ENCODE assay signal across 1 cellular context in genomic region chr1:150065184-150065871, GRCh38.
TF ChIP-seq lines count a peak whose summit lies in the region.

No MANE protein-coding gene starts in this region.

TF ChIP-seq in HEK293T, 16 proteins besides CTCF, POLR2A, EP300 and RAD21 (continued from another document):
- no peak for TF ChIP-seq FOXM1 (IDR thresholded peaks at IDR 0.05; ENCODE audit: borderline replicate concordance)
- no peak for TF ChIP-seq LEF1 (IDR thresholded peaks at IDR 0.05; ENCODE audit: borderline replicate concordance)
- TF ChIP-seq FOXK2 (IDR thresholded peaks at IDR 0.05) = no peak
- TF ChIP-seq ARNT (IDR thresholded peaks at IDR 0.05) = no peak
- no peak for TF ChIP-seq SUZ12 (IDR thresholded peaks at IDR 0.05)
- no peak for TF ChIP-seq CTBP1 (IDR thresholded peaks at IDR 0.05; ENCODE audit: borderline replicate concordance)
- TF ChIP-seq NFRKB (IDR thresholded peaks at IDR 0.05) = no peak
- TF ChIP-seq HDGF (IDR thresholded peaks at IDR 0.05; ENCODE audit: borderline replicate concordance) = no peak
- no peak for TF ChIP-seq BHLHE40 (IDR thresholded peaks at IDR 0.05; ENCODE audit: borderline replicate concordance)
- TF ChIP-seq L3MBTL2 (conservative IDR thresholded peaks at IDR 0.05) = no peak
